8 cellular contexts compared by ENCODE assay signal in the genomic region with DNA sequence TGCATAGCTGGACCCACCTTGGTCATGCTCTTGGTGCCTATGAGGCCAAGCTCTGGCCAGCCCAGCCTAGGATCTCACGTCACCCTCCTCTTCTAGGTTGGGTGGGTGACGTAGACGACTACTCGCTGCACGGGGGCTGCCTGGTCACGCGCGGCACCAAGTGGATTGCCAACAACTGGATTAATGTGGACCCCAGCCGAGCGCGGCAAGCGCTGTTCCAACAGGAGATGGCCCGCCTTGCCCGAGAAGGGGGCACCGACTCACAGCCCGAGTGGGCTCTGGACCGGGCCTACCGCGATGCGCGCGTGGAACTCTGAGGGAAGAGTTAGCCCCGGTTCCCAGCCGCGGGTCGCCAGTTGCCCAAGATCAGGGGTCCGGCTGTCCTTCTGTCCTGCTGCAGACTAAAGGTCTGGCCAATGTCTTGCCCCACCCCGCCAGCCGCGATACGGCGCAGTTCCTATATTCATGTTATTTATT. TPM values are rescaled to one million over a fixed set of nuclear protein-coding genes. Genes with fewer than 3 reads are reported as not detected.
DNase-seq lines count a peak whose midpoint lies in the region; ATAC-seq and TF ChIP-seq lines count a peak whose summit lies in the region.

No MANE protein-coding gene starts in this region.

- no peaks in the 10 kb centered on the region for H3K27me3 Mint-ChIP-seq in activated CD4-positive, alpha-beta T cell treated with anti-CD3 and anti-CD28 coated beads for 36 hours

- no peak for ATAC-seq in activated CD4-positive, alpha-beta T cell treated with anti-CD3 and anti-CD28 coated beads for 36 hours
- peak; percentile 1 for ATAC-seq in PC-3
- ATAC-seq in aorta (ENCODE audit: low FRiP score) = peak; percentile 45
- ATAC-seq in HG03520 (IDR thresholded peaks at IDR 0.05; ENCODE audit: unreplicated experiment) = no peak

- H3K9me3 Mint-ChIP-seq in activated CD4-positive, alpha-beta T cell treated with anti-CD3 and anti-CD28 coated beads for 36 hours (ENCODE audit: low read depth) = no peaks in the 10 kb centered on the region

- H2AFZ ChIP-seq in PC-3 (ENCODE audit: low read length) = peak overlapping the region; percentile 94

- 0 to 1% methylated on average over 32 of the region's 32 CpGs for WGBS in aorta, 2 donors

- no peaks in the 10 kb centered on the region for H3K27me3 ChIP-seq in PC-3 (ENCODE audit: low read length)
- H3K27me3 ChIP-seq in endocrine pancreas (ENCODE audit: control insufficient read depth, insufficient read depth, low read length) = no peaks in the 10 kb centered on the region
- H3K27me3 ChIP-seq in aorta (ENCODE audit: control insufficient read depth in 1 of 2, insufficient read depth in 2 of 2, low read length in 1 of 2) = no peaks in the 10 kb centered on the region

- TSS peak; percentile 96 for BruUV-seq in PC-3 (replicated peaks; lab: Mats Ljungman, UMichigan)

- intact Hi-C loops in activated CD4-positive, alpha-beta T cell treated with anti-CD3 and anti-CD28 coated beads for 36 hours (cut with DNase I, micrococcal nuclease) = loop anchor here (1.0 to 5.0 kb wide), 16 partner anchors 15 to 668 kb away; partner anchors contain the start of genes APEH (in 1 of the 2), ARIH2 (in 1 of the 2), CCDC71 (in 1 of the 2) and DAG1 (in 1 of the 2)
- intact Hi-C loops in PC-3 (cut with micrococcal nuclease) (loop anchor here (1.0 kb wide), 2 partner anchors 15 kb away; no protein-coding TSS in a partner anchor), aorta (cut with DNase I) (no loop called here)

- TF ChIP-seq CTCF in PC-3 (conservative IDR thresholded peaks at IDR 0.05; ENCODE audit: low read depth, low read length) = no peak

- POLR2A ChIA-PET in activated CD4-positive, alpha-beta T cell treated with anti-CD3 and anti-CD28 coated beads for 36 hours (lab: Charles Lee) = interaction anchor here (0.6 to 3.7 kb wide), 16 partner anchors 13 to 818 kb away, joined by 3 to 102 read pairs (median 4); partner anchors contain the start of genes ARIH2, CDC25A, DAG1 and DALRD3
- POLR2A ChIA-PET in PC-3 (lab: Charles Lee; ENCODE audit: unreplicated experiment) = interaction anchor here (0.5 to 2.1 kb wide), 13 partner anchors 9 to 449 kb away, joined by 3 to 51 read pairs (median 4); partner anchors contain the start of genes IMPDH2, LAMB2, NDUFAF3 and P4HTM

- peak overlapping the region; percentile 99 for H3K9ac ChIP-seq in PC-3 (ENCODE audit: low read length)
- peak overlapping the region; percentile 75 for H3K9ac ChIP-seq in endocrine pancreas (ENCODE audit: control insufficient read depth, insufficient read depth, low read length)

- CTCF ChIA-PET in activated CD4-positive, alpha-beta T cell treated with anti-CD3 and anti-CD28 coated beads for 36 hours (lab: Charles Lee) = interaction anchor here (0.6 to 5.9 kb wide), 15 partner anchors 8 to 1331 kb away, joined by 3 to 61 read pairs (median 3); partner anchors contain the start of genes DALRD3, IMPDH2, IP6K2 and KLHDC8B
- CTCF ChIA-PET in PC-3 (lab: Charles Lee) = interaction anchor here (0.8 to 1.4 kb wide), 6 partner anchors 11 to 448 kb away, joined by 3 to 15 read pairs (median 6); partner anchors contain the start of genes NDUFAF3 and P4HTM

- H3K36me3 ChIP-seq in PC-3 (ENCODE audit: low read depth, low read length) = peaks cover 5% of the 10 kb centered on the region; the same call in 1 of the 2 replicates
- H3K36me3 ChIP-seq in endocrine pancreas (ENCODE audit: control insufficient read depth, insufficient read depth, low read length) = no peaks in the 10 kb centered on the region
- no peaks in the 10 kb centered on the region for H3K36me3 ChIP-seq in aorta (ENCODE audit: control insufficient read depth in 1 of 2, insufficient read depth in 2 of 2, low read length in 1 of 2)

- H3K4me1 Mint-ChIP-seq in activated CD4-positive, alpha-beta T cell treated with anti-CD3 and anti-CD28 coated beads for 36 hours = peaks cover 16% of the 10 kb centered on the region

- peak overlapping the region; percentile 100 for H3K4me3 Mint-ChIP-seq in activated CD4-positive, alpha-beta T cell treated with anti-CD3 and anti-CD28 coated beads for 36 hours

- peak overlapping the region; percentile 99 for H3K4me2 ChIP-seq in PC-3 (ENCODE audit: low read length)

- peaks cover 12% of the 10 kb centered on the region for H4K20me1 ChIP-seq in PC-3 (ENCODE audit: low read length)

- peaks cover 51% of the 10 kb centered on the region for H3K79me2 ChIP-seq in PC-3 (ENCODE audit: low read length)

- H3K4me3 ChIP-seq in PC-3 (ENCODE audit: low read length) (peak overlapping the region; percentile 79), endocrine pancreas (ENCODE audit: control insufficient read depth, insufficient read depth, low read length) (no peak overlapping the region), aorta (ENCODE audit: low read length in 2 of 2) (peak overlapping the region; percentile 32 to 49)

- peaks cover 10% of the 10 kb centered on the region for H3K36me3 Mint-ChIP-seq in activated CD4-positive, alpha-beta T cell treated with anti-CD3 and anti-CD28 coated beads for 36 hours (ENCODE audit: low read depth)

- peak overlapping the region; percentile 100 for H3K27ac Mint-ChIP-seq in activated CD4-positive, alpha-beta T cell treated with anti-CD3 and anti-CD28 coated beads for 36 hours

- no peaks in the 10 kb centered on the region for H3K9me2 ChIP-seq in PC-3 (replicated peaks; ENCODE audit: low read length)

- peak overlapping the region; percentile 25 for H3K27ac ChIP-seq in PC-3 (ENCODE audit: low read length)
- peak overlapping the region in 1 of 2 donors; percentile 96 for H3K27ac ChIP-seq in aorta (ENCODE audit: low read depth in 1 of 2, low read length in 2 of 2)

- H3K9me3 ChIP-seq in PC-3 (ENCODE audit: low read length) (no peaks in the 10 kb centered on the region), endocrine pancreas (ENCODE audit: control insufficient read depth, low read length) (no peaks in the 10 kb centered on the region), aorta (ENCODE audit: control insufficient read depth, low read length) (no peaks in the 10 kb centered on the region)

- no peak for DNase-seq in activated CD4-positive, alpha-beta T cell treated with anti-CD3 and anti-CD28 coated beads for 36 hours
- DNase-seq in activated CD4-positive, alpha-beta T cell treated with anti-CD3 and anti-CD28 coated beads, Interleukin-2, amount 50 U/mL, for 1 hour = no peak
- DNase-seq in PC-3 = no peak
- peak; percentile 49 for DNase-seq in mucosa of gallbladder (ENCODE audit: low spot score)
- DNase-seq in aorta = peak; percentile 72 to 83
- no peak for DNase-seq in NK-92 (lab: John Stamatoyannopoulos, UW; ENCODE audit: unreplicated experiment)

- no peaks in the 10 kb centered on the region for H3F3A ChIP-seq in PC-3 (ENCODE audit: low read length, unreplicated experiment)

- H3K4me1 ChIP-seq in PC-3 (ENCODE audit: insufficient read depth, low read length) (peaks cover 17% of the 10 kb centered on the region), endocrine pancreas (ENCODE audit: control insufficient read depth, insufficient read depth, low read length) (peaks cover 4% of the 10 kb centered on the region), aorta (ENCODE audit: control insufficient read depth in 1 of 2, insufficient read depth in 2 of 2, low read length in 2 of 2) (no peaks in the 10 kb centered on the region)

RNA-seq across cellular contexts. Expression of gene WDR6, which starts 0.6 kb away (rescaled TPM):
- total RNA-seq in activated CD4-positive, alpha-beta T cell treated with anti-CD3 and anti-CD28 coated beads for 36 hours = 100 to 1,000 TPM; 109 to 127 TPM
- total RNA-seq in PC-3 (2014; rRNA removed) (92.7 and 117 TPM in 2 replicates), mucosa of gallbladder (283 TPM), aorta (100 to 1,000 TPM; 118 to 151 TPM)
- 100 to 1,000 TPM in 1 of 2 donors, 10 to 100 TPM in 1; 24.0 to 232 TPM for polyA plus RNA-seq in aorta

RNA-seq across cellular contexts. Expression of gene DALRD3, which starts 11.8 kb away (rescaled TPM):
- total RNA-seq in activated CD4-positive, alpha-beta T cell treated with anti-CD3 and anti-CD28 coated beads for 36 hours = 10 to 100 TPM; 25.8 to 26.0 TPM
- total RNA-seq in PC-3 (2014; rRNA removed) = 37.2 and 43.3 TPM in 2 replicates
- total RNA-seq in mucosa of gallbladder = 37.1 TPM
- 10 to 100 TPM in 1 of 2 donors, 1 to 10 TPM in 1; 8.8 to 20.6 TPM for total RNA-seq in aorta
- polyA plus RNA-seq in aorta = 10 to 100 TPM; 10.1 to 42.4 TPM

RNA-seq across cellular contexts. Expression of gene NDUFAF3, which starts 15.3 kb away (rescaled TPM):
- total RNA-seq in activated CD4-positive, alpha-beta T cell treated with anti-CD3 and anti-CD28 coated beads for 36 hours = 100 to 1,000 TPM in 1 of 2 experiments, 10 to 100 TPM in 1; 90.8 to 108 TPM
- total RNA-seq in PC-3 (2014; rRNA removed) (191 and 211 TPM in 2 replicates), mucosa of gallbladder (83.3 TPM), aorta (10 to 100 TPM; 55.8 to 60.6 TPM)
- 10 to 100 TPM; 72.2 to 75.1 TPM for polyA plus RNA-seq in aorta

RNA-seq across cellular contexts. Expression of gene P4HTM, which starts 16.6 kb away (rescaled TPM):
- 10 to 100 TPM; 25.7 to 30.4 TPM for total RNA-seq in activated CD4-positive, alpha-beta T cell treated with anti-CD3 and anti-CD28 coated beads for 36 hours
- total RNA-seq in PC-3 (2014; rRNA removed) (44.5 and 50.1 TPM in 2 replicates), mucosa of gallbladder (104 TPM), aorta (10 to 100 TPM; 22.0 to 36.6 TPM)
- polyA plus RNA-seq in aorta = 10 to 100 TPM; 11.1 to 59.5 TPM

RNA-seq across cellular contexts. Expression of gene IMPDH2, which starts 22.6 kb away (rescaled TPM):
- 100 to 1,000 TPM; 504 to 515 TPM for total RNA-seq in activated CD4-positive, alpha-beta T cell treated with anti-CD3 and anti-CD28 coated beads for 36 hours
- 532 and 576 TPM in 2 replicates for total RNA-seq in PC-3 (2014; rRNA removed)
- 136 TPM for total RNA-seq in mucosa of gallbladder
- total RNA-seq in aorta = 100 to 1,000 TPM in 1 of 2 donors, 10 to 100 TPM in 1; 84.6 to 101 TPM
- 100 to 1,000 TPM in 1 of 2 donors, 10 to 100 TPM in 1; 47.6 to 111 TPM for polyA plus RNA-seq in aorta

Comparison
In these comparisons a context has a peak if more than half of its experiments do, and no peak if none do; other contexts are left out.
1. ATAC-seq: peak in PC-3 (single experiment) and aorta (single experiment); none in activated CD4-positive, alpha-beta T cell treated with anti-CD3 and anti-CD28 coated beads for 36 hours (single experiment) and HG03520 (single experiment).
2. DNase-seq: peak in mucosa of gallbladder (single experiment) and aorta (2 of 2); none in activated CD4-positive, alpha-beta T cell treated with anti-CD3 and anti-CD28 coated beads for 36 hours (single experiment), activated CD4-positive, alpha-beta T cell treated with anti-CD3 and anti-CD28 coated beads, Interleukin-2, amount 50 U/mL, for 1 hour (single experiment), PC-3 (single experiment) and NK-92 (single experiment).
3. intact Hi-C loops: an anchor here in activated CD4-positive, alpha-beta T cell treated with anti-CD3 and anti-CD28 coated beads for 36 hours (1.0 to 5.0 kb wide) and PC-3 (1.0 kb wide); none called in aorta.